1 cellular context compared by ENCODE assay signal in genomic region chr16:71296584-71297133, GRCh38.
TF ChIP-seq lines count a peak whose summit lies in the region.

No MANE protein-coding gene starts in this region.

TF ChIP-seq in HepG2, 621 proteins besides CTCF, POLR2A, EP300 and RAD21 (continued from another document and continues in another):
- TF ChIP-seq PAXIP1 (CRISPR knock-in tag; conservative IDR thresholded peaks at IDR 0.05): peak; percentile 94
- no peak for TF ChIP-seq ZNF274 (CRISPR knock-in tag; IDR thresholded peaks at IDR 0.05)
- TF ChIP-seq ZFP1 (CRISPR knock-in tag; IDR thresholded peaks at IDR 0.05): no peak
- no peak for TF ChIP-seq GLMP (CRISPR knock-in tag; IDR thresholded peaks at IDR 0.05; ENCODE audit: borderline replicate concordance)
- peak; percentile 37; the same call in 1 of the 2 replicates for TF ChIP-seq RARA (CRISPR knock-in tag; IDR thresholded peaks at IDR 0.05)
- TF ChIP-seq SOX6 (IDR thresholded peaks at IDR 0.05): no peak
- peak; percentile 85 for TF ChIP-seq SOX6 (CRISPR knock-in tag; IDR thresholded peaks at IDR 0.05)
- TF ChIP-seq FOXA3 (CRISPR knock-in tag; IDR thresholded peaks at IDR 0.05): peak; percentile 68
- TF ChIP-seq KAT2B (IDR thresholded peaks at IDR 0.05; ENCODE audit: borderline replicate concordance, low read depth, low read length): peak; percentile 98
- peak; percentile 56 for TF ChIP-seq CEBPG (CRISPR knock-in tag; IDR thresholded peaks at IDR 0.05)
- TF ChIP-seq ATF1 (CRISPR knock-in tag; IDR thresholded peaks at IDR 0.05): peak; percentile 52
- TF ChIP-seq NFIC (IDR thresholded peaks at IDR 0.05; ENCODE audit: low read length): peak; percentile 75
- TF ChIP-seq TFE3 (CRISPR knock-in tag; IDR thresholded peaks at IDR 0.05): 0 out of 2 replicates have a peak, but pooled peaks have one; percentile 37
- TF ChIP-seq MYNN (CRISPR knock-in tag; IDR thresholded peaks at IDR 0.05; ENCODE audit: low read depth): no peak
- TF ChIP-seq ZNF772 (CRISPR knock-in tag; IDR thresholded peaks at IDR 0.05): 0 out of 2 replicates have a peak, but pooled peaks have one; percentile 24
- peak; percentile 75 for TF ChIP-seq AHDC1 (CRISPR knock-in tag; IDR thresholded peaks at IDR 0.05; ENCODE audit: borderline replicate concordance)
- peak; percentile 71 for TF ChIP-seq ZNF317 (CRISPR knock-in tag; IDR thresholded peaks at IDR 0.05)
- no peak for TF ChIP-seq ZHX1 (CRISPR knock-in tag; IDR thresholded peaks at IDR 0.05; ENCODE audit: low read depth)
- TF ChIP-seq ZNF674 (CRISPR knock-in tag; IDR thresholded peaks at IDR 0.05; ENCODE audit: low read depth): no peak
- TF ChIP-seq ISL2 (CRISPR knock-in tag; IDR thresholded peaks at IDR 0.05): peak; percentile 61; the same call in 1 of the 2 replicates
- no peak for TF ChIP-seq SNRNP70 (IDR thresholded peaks at IDR 0.05; ENCODE audit: low read depth, low read length)
- peak; percentile 41; the same call in 1 of the 2 replicates for TF ChIP-seq PHF21A (CRISPR knock-in tag; IDR thresholded peaks at IDR 0.05)
- 0 out of 2 replicates have a peak, but pooled peaks have one; percentile 17 for TF ChIP-seq ZNF292 (CRISPR knock-in tag; IDR thresholded peaks at IDR 0.05; ENCODE audit: borderline replicate concordance, low read depth)
- no peak for TF ChIP-seq ZNF607 (CRISPR knock-in tag; IDR thresholded peaks at IDR 0.05; ENCODE audit: borderline replicate concordance)
- TF ChIP-seq NCOR1 (IDR thresholded peaks at IDR 0.05; ENCODE audit: borderline replicate concordance, low read length): peak; percentile 74; the same call in 1 of the 2 replicates
- peak; percentile 50; the same call in 1 of the 2 replicates for TF ChIP-seq ZNF503 (CRISPR knock-in tag; IDR thresholded peaks at IDR 0.05)
- peak; percentile 79 for TF ChIP-seq BCL6 (CRISPR knock-in tag; IDR thresholded peaks at IDR 0.05)
- TF ChIP-seq CBFB (CRISPR knock-in tag; IDR thresholded peaks at IDR 0.05): no peak
- TF ChIP-seq KLF16 (CRISPR knock-in tag; IDR thresholded peaks at IDR 0.05): 0 out of 4 replicates have a peak, but pooled peaks of 1 of the 2 experiments have one; percentile 42
- TF ChIP-seq SKI (IDR thresholded peaks at IDR 0.05; ENCODE audit: partially characterized antibody): peak; percentile 34
- TF ChIP-seq ZBTB2 (CRISPR knock-in tag; IDR thresholded peaks at IDR 0.05; ENCODE audit: low read depth): 0 out of 2 replicates have a peak, but pooled peaks have one; percentile 27
- 0 out of 2 replicates have a peak, but pooled peaks have one; percentile 46 for TF ChIP-seq HHEX (CRISPR knock-in tag; IDR thresholded peaks at IDR 0.05)
- no peak for TF ChIP-seq MTF1 (CRISPR knock-in tag; IDR thresholded peaks at IDR 0.05)
- no peak for TF ChIP-seq NFYC (CRISPR knock-in tag; IDR thresholded peaks at IDR 0.05)
- peak; percentile 48; the same call in 1 of the 2 replicates for TF ChIP-seq SALL1 (CRISPR knock-in tag; IDR thresholded peaks at IDR 0.05)
- peak; percentile 48 for TF ChIP-seq TBL1XR1 (IDR thresholded peaks at IDR 0.05; ENCODE audit: borderline replicate concordance, low read length, partially characterized antibody)
- TF ChIP-seq HDAC2 (CRISPR knock-in tag; IDR thresholded peaks at IDR 0.05): peak; percentile 43; the same call in 1 of the 2 replicates
- TF ChIP-seq HNF4A (CRISPR knock-in tag; IDR thresholded peaks at IDR 0.05): peak; percentile 39; the same call in 1 of the 2 replicates
